1 cellular context compared by ENCODE assay signal in the genomic region with DNA sequence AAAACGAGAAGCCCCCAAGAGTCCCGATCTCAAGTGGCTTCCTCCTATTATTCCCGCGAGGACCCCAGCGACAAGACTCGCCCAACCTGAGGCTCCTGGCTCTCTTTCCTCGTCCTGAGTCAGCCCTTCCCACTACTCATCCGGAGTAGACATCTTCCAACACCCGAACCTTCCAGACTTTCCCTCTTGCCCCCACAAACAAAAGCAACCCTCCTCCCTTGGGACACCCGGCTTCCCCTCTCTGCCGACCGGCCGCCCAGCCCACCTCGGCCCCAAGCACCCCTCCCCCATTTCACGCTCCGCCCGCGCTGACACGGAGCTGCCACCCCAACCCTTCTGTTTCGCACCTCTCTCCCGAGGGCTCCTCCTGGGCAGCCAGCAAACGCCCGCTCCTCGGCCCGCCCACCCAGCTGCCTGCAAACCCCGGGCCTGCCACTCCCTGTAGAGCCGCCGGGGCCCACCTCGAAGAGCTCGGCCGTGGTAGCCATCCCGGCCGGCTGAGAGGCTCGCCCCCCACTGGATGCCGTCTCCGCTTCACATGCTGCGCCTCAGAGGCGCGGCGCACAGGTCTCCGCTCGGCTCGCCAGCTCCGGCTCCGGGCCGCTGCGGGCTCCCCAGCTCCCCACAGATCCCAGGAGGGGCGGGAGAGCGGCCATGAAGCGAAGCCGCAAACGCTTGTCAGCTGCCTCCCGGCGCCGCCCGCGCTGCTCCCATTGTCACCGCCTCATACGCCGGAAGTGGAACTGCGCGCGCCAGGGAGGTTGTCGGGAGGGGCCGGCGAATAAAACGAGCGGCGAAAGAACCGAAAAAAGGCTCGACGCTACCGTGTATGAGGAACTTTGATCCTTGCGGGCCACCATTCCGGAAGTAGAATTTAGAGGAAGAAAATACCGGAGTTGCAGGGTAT.
TF ChIP-seq lines count a peak whose summit lies in the region.

A gene with protein sequence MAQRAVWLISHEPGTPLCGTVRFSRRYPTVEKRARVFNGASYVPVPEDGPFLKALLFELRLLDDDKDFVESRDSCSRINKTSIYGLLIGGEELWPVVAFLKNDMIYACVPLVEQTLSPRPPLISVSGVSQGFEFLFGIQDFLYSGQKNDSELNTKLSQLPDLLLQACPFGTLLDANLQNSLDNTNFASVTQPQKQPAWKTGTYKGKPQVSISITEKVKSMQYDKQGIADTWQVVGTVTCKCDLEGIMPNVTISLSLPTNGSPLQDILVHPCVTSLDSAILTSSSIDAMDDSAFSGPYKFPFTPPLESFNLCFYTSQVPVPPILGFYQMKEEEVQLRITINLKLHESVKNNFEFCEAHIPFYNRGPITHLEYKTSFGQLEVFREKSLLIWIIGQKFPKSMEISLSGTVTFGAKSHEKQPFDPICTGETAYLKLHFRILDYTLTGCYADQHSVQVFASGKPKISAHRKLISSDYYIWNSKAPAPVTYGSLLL (plus strand): TSS at position 811 of the 907 bp plus-strand sequence. CDS start 344 bp downstream, outside the sequence.
A gene with protein sequence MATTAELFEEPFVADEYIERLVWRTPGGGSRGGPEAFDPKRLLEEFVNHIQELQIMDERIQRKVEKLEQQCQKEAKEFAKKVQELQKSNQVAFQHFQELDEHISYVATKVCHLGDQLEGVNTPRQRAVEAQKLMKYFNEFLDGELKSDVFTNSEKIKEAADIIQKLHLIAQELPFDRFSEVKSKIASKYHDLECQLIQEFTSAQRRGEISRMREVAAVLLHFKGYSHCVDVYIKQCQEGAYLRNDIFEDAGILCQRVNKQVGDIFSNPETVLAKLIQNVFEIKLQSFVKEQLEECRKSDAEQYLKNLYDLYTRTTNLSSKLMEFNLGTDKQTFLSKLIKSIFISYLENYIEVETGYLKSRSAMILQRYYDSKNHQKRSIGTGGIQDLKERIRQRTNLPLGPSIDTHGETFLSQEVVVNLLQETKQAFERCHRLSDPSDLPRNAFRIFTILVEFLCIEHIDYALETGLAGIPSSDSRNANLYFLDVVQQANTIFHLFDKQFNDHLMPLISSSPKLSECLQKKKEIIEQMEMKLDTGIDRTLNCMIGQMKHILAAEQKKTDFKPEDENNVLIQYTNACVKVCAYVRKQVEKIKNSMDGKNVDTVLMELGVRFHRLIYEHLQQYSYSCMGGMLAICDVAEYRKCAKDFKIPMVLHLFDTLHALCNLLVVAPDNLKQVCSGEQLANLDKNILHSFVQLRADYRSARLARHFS (minus strand): TSS at position 745 of the 907 bp plus-strand sequence. CDS start 257 bp downstream, at position 488.

TF ChIP-seq in HepG2, 621 proteins besides CTCF, POLR2A, EP300 and RAD21 (continued from another document and continues in another):
- TF ChIP-seq, protein P1, sequence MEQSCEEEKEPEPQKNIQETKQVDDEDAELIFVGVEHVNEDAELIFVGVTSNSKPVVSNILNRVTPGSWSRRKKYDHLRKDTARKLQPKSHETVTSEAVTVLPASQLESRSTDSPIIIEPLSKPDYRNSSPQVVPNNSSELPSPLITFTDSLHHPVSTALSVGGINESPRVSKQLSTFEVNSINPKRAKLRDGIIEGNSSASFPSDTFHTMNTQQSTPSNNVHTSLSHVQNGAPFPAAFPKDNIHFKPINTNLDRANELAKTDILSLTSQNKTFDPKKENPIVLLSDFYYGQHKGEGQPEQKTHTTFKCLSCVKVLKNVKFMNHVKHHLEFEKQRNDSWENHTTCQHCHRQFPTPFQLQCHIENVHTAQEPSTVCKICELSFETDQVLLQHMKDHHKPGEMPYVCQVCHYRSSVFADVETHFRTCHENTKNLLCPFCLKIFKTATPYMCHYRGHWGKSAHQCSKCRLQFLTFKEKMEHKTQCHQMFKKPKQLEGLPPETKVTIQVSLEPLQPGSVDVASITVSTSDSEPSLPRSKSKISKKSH (CRISPR knock-in tag; IDR thresholded peaks at IDR 0.05; ENCODE audit: borderline replicate concordance) = peak; percentile 51; the same call in 1 of the 2 replicates
- TF ChIP-seq, protein P2, sequence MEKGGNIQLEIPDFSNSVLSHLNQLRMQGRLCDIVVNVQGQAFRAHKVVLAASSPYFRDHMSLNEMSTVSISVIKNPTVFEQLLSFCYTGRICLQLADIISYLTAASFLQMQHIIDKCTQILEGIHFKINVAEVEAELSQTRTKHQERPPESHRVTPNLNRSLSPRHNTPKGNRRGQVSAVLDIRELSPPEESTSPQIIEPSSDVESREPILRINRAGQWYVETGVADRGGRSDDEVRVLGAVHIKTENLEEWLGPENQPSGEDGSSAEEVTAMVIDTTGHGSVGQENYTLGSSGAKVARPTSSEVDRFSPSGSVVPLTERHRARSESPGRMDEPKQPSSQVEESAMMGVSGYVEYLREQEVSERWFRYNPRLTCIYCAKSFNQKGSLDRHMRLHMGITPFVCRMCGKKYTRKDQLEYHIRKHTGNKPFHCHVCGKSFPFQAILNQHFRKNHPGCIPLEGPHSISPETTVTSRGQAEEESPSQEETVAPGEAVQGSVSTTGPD (CRISPR knock-in tag; IDR thresholded peaks at IDR 0.05) = no peak
- TF ChIP-seq RBM22 (optimal IDR thresholded peaks at IDR 0.05; ENCODE audit: low read length) (no peak), ZNF317 (CRISPR knock-in tag; IDR thresholded peaks at IDR 0.05) (peak; percentile 90), ETV5 (CRISPR knock-in tag; IDR thresholded peaks at IDR 0.05; ENCODE audit: borderline replicate concordance) (peak; percentile 85), NPAS2 (CRISPR knock-in tag; IDR thresholded peaks at IDR 0.05; ENCODE audit: borderline replicate concordance) (no peak), ZMYM3 (CRISPR knock-in tag; IDR thresholded peaks at IDR 0.05) (peak; percentile 70; the same call in 1 of the 2 replicates), ZFAT (CRISPR knock-in tag; conservative IDR thresholded peaks at IDR 0.05) (no peak), ZNF7 (CRISPR knock-in tag; IDR thresholded peaks at IDR 0.05) (no peak), HIVEP1 (CRISPR knock-in tag; IDR thresholded peaks at IDR 0.05) (peak; percentile 81), MTA1 (CRISPR knock-in tag; IDR thresholded peaks at IDR 0.05; ENCODE audit: borderline replicate concordance) (peak; percentile 63; the same call in 1 of the 2 replicates), TAF1 (CRISPR knock-in tag; IDR thresholded peaks at IDR 0.05) (peak; percentile 85), NFE2 (CRISPR knock-in tag; IDR thresholded peaks at IDR 0.05) (no peak), ARID2 (CRISPR knock-in tag; IDR thresholded peaks at IDR 0.05; ENCODE audit: borderline replicate concordance) (no peak), CCDC6 (CRISPR knock-in tag; IDR thresholded peaks at IDR 0.05) (peak; percentile 87), ZNF121 (CRISPR knock-in tag; IDR thresholded peaks at IDR 0.05) (no peak), RCOR2 (CRISPR knock-in tag; IDR thresholded peaks at IDR 0.05) (no peak; the same call in 1 of the 2 replicates), CEBPG (CRISPR knock-in tag; IDR thresholded peaks at IDR 0.05) (no peak; the same call in 1 of the 2 replicates), SIX4 (CRISPR knock-in tag; IDR thresholded peaks at IDR 0.05) (no peak; the same call in 1 of the 2 replicates), MIER3 (CRISPR knock-in tag; IDR thresholded peaks at IDR 0.05; ENCODE audit: borderline replicate concordance) (no peak), EED (CRISPR knock-in tag; IDR thresholded peaks at IDR 0.05) (no peak), SYNCRIP (IDR thresholded peaks at IDR 0.05; ENCODE audit: insufficient read depth, low read depth, low read length) (no peak)
- TF ChIP-seq, protein P3, sequence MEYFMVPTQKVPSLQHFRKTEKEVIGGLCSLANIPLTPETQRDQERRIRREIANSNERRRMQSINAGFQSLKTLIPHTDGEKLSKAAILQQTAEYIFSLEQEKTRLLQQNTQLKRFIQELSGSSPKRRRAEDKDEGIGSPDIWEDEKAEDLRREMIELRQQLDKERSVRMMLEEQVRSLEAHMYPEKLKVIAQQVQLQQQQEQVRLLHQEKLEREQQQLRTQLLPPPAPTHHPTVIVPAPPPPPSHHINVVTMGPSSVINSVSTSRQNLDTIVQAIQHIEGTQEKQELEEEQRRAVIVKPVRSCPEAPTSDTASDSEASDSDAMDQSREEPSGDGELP (IDR thresholded peaks at IDR 0.05; ENCODE audit: borderline replicate concordance, low read depth) = peak; percentile 72; the same call in 1 of the 2 replicates
- TF ChIP-seq, protein P4, sequence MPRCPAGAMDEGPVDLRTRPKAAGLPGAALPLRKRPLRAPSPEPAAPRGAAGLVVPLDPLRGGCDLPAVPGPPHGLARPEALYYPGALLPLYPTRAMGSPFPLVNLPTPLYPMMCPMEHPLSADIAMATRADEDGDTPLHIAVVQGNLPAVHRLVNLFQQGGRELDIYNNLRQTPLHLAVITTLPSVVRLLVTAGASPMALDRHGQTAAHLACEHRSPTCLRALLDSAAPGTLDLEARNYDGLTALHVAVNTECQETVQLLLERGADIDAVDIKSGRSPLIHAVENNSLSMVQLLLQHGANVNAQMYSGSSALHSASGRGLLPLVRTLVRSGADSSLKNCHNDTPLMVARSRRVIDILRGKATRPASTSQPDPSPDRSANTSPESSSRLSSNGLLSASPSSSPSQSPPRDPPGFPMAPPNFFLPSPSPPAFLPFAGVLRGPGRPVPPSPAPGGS (CRISPR knock-in tag; IDR thresholded peaks at IDR 0.05) = peak; percentile 78; the same call in 1 of the 2 replicates
- TF ChIP-seq, protein P5, sequence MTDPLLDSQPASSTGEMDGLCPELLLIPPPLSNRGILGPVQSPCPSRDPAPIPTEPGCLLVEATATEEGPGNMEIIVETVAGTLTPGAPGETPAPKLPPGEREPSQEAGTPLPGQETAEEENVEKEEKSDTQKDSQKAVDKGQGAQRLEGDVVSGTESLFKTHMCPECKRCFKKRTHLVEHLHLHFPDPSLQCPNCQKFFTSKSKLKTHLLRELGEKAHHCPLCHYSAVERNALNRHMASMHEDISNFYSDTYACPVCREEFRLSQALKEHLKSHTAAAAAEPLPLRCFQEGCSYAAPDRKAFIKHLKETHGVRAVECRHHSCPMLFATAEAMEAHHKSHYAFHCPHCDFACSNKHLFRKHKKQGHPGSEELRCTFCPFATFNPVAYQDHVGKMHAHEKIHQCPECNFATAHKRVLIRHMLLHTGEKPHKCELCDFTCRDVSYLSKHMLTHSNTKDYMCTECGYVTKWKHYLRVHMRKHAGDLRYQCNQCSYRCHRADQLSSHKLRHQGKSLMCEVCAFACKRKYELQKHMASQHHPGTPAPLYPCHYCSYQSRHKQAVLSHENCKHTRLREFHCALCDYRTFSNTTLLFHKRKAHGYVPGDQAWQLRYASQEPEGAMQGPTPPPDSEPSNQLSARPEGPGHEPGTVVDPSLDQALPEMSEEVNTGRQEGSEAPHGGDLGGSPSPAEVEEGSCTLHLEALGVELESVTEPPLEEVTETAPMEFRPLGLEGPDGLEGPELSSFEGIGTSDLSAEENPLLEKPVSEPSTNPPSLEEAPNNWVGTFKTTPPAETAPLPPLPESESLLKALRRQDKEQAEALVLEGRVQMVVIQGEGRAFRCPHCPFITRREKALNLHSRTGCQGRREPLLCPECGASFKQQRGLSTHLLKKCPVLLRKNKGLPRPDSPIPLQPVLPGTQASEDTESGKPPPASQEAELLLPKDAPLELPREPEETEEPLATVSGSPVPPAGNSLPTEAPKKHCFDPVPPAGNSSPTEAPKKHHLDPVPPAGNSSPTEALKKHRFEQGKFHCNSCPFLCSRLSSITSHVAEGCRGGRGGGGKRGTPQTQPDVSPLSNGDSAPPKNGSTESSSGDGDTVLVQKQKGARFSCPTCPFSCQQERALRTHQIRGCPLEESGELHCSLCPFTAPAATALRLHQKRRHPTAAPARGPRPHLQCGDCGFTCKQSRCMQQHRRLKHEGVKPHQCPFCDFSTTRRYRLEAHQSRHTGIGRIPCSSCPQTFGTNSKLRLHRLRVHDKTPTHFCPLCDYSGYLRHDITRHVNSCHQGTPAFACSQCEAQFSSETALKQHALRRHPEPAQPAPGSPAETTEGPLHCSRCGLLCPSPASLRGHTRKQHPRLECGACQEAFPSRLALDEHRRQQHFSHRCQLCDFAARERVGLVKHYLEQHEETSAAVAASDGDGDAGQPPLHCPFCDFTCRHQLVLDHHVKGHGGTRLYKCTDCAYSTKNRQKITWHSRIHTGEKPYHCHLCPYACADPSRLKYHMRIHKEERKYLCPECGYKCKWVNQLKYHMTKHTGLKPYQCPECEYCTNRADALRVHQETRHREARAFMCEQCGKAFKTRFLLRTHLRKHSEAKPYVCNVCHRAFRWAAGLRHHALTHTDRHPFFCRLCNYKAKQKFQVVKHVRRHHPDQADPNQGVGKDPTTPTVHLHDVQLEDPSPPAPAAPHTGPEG (CRISPR knock-in tag; IDR thresholded peaks at IDR 0.05) = peak; percentile 86; the same call in 1 of the 2 replicates
- TF ChIP-seq, protein P6, sequence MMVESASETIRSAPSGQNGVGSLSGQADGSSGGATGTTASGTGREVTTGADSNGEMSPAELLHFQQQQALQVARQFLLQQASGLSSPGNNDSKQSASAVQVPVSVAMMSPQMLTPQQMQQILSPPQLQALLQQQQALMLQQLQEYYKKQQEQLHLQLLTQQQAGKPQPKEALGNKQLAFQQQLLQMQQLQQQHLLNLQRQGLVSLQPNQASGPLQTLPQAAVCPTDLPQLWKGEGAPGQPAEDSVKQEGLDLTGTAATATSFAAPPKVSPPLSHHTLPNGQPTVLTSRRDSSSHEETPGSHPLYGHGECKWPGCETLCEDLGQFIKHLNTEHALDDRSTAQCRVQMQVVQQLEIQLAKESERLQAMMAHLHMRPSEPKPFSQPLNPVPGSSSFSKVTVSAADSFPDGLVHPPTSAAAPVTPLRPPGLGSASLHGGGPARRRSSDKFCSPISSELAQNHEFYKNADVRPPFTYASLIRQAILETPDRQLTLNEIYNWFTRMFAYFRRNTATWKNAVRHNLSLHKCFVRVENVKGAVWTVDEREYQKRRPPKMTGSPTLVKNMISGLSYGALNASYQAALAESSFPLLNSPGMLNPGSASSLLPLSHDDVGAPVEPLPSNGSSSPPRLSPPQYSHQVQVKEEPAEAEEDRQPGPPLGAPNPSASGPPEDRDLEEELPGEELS (CRISPR knock-in tag; IDR thresholded peaks at IDR 0.05) = peak; percentile 52; the same call in 1 of the 2 replicates
- TF ChIP-seq, protein P7, sequence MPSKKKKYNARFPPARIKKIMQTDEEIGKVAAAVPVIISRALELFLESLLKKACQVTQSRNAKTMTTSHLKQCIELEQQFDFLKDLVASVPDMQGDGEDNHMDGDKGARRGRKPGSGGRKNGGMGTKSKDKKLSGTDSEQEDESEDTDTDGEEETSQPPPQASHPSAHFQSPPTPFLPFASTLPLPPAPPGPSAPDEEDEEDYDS (CRISPR knock-in tag; IDR thresholded peaks at IDR 0.05) = peak; percentile 58
- TF ChIP-seq, protein P8, sequence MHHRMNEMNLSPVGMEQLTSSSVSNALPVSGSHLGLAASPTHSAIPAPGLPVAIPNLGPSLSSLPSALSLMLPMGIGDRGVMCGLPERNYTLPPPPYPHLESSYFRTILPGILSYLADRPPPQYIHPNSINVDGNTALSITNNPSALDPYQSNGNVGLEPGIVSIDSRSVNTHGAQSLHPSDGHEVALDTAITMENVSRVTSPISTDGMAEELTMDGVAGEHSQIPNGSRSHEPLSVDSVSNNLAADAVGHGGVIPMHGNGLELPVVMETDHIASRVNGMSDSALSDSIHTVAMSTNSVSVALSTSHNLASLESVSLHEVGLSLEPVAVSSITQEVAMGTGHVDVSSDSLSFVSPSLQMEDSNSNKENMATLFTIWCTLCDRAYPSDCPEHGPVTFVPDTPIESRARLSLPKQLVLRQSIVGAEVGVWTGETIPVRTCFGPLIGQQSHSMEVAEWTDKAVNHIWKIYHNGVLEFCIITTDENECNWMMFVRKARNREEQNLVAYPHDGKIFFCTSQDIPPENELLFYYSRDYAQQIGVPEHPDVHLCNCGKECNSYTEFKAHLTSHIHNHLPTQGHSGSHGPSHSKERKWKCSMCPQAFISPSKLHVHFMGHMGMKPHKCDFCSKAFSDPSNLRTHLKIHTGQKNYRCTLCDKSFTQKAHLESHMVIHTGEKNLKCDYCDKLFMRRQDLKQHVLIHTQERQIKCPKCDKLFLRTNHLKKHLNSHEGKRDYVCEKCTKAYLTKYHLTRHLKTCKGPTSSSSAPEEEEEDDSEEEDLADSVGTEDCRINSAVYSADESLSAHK (CRISPR knock-in tag; IDR thresholded peaks at IDR 0.05; ENCODE audit: borderline replicate concordance) = no peak
